ENCODE assay signal across 18 cellular contexts in the genomic region with DNA sequence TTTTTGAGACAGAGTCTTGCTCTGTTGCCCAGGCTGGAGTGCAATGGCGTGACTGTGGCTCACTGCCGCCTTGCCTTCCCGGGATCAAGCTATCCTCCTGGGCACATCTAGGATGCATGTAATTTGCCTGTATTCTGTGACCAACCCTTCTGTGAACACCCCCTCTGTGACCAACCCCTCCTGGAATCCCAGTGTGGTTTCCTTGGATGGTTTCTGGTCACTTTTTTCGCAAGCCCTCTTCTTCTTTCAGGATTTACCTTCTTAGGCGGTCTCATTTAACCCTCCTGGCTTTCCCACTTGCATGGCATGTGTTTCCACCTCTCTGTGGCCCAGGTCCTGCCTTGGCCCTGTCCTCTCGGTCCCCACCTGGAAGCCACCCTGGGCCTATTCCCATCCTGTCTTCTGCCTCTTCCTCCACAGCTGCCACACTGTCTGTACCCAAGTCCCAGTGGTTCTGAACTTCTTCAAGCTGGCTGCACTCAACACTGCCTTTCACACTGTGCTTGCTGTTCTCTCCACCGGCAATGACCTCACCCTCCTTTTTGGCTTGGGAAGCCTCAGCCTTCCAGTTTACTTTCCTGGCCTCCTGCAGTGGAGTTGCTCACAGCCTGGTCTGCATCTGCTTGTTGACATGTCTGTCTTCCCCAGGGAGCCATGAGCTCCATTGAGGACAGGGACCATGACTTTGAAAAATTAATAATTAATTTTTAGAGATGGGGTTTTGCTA. TPM values are rescaled to one million over a fixed set of nuclear protein-coding genes. Genes with fewer than 3 reads are reported as not detected.
DNase-seq lines count a peak whose midpoint lies in the region; ATAC-seq, FAIRE-seq and TF ChIP-seq lines count a peak whose summit lies in the region.
"Had no signal": no experiment of that assay in that cellular context is flagged by ENCODE, and none has a peak within 500 bp of the region (broad histone marks: within the 10 kb centered on the region; RNA-seq: fewer than 3 reads in every experiment).

No MANE protein-coding gene starts in this region.

- no peaks in the 10 kb centered on the region for H3K79me2 ChIP-seq in HepG2 (ENCODE audit: insufficient read depth, low read length)

- H3K36me3 ChIP-seq in HepG2 (replicated peaks in 1 of 2; ENCODE audit: control insufficient read depth in 1 of 2, insufficient read depth in 2 of 2, low read length in 2 of 2) = no peaks in the 10 kb centered on the region
- H3K36me3 ChIP-seq: SJCRH30, thoracic aorta had no signal

- TF ChIP-seq POLR2A in HepG2 (IDR thresholded peaks at IDR 0.05; ENCODE audit: insufficient read depth in 1 of 2, low read depth in 2 of 2, low read length in 2 of 2) = no peak

- DNase-seq in DMS53 treated with DMSO at 0.1 percent for 48 hours (lab: John Stamatoyannopoulos, UW; ENCODE audit: unreplicated experiment) (peak; percentile 74), NCI-H1092 treated with DMSO at 0.1 percent for 48 hours (lab: John Stamatoyannopoulos, UW) (peak; percentile 96), NCI-H774 (lab: John Stamatoyannopoulos, UW) (peak; percentile 81), HepG2 (ENCODE audit: low spot score) (no peak), CD1c-positive myeloid dendritic cell (ENCODE audit: extremely low spot score) (no peak), HuH-7 (ENCODE audit: low spot score) (no peak), putamen (ENCODE audit: low spot score) (no peak)
- no peak for DNase-seq in central memory CD4-positive, alpha-beta T cell
- DNase-seq: activated naive CD4-positive, alpha-beta T cell treated with Interleukin-2 at 50 U/mL for 16 hours; CD8-positive, alpha-beta memory T cell; HFFc6; hypothalamus; NCI-H526; SJCRH30 had no signal

- H3K4me3 ChIP-seq in HepG2 (replicated peaks in 1 of 3; ENCODE audit: insufficient read depth in 1 of 3, low read depth in 2 of 3, low read length in 3 of 3) = no peak overlapping the region
- H3K4me3 ChIP-seq: SJCRH30, thoracic aorta had no signal

- peaks cover 29% of the 10 kb centered on the region for H3K4me1 ChIP-seq in HepG2 (ENCODE audit: insufficient read depth, low read length)
- H3K4me1 ChIP-seq: SJCRH30 had no signal

- TF ChIP-seq CTCF in HepG2 (CRISPR knock-in tag; IDR thresholded peaks at IDR 0.05) = no peak

- H3K4me2 ChIP-seq in HepG2 (ENCODE audit: low read depth, low read length) = no peak overlapping the region

- ATAC-seq in HepG2 = no peak; the same call in 1 of the 3 replicates

- H3K9ac ChIP-seq in HepG2 (ENCODE audit: insufficient read depth, low read depth, low read length) = no peak overlapping the region

- WGBS in HepG2 (ENCODE audit: low lambda C conversion rate) = 87% methylated on average over 7 of the region's 7 CpGs

- H3K27me3 ChIP-seq in HepG2 (ENCODE audit: control insufficient read depth in 1 of 2, insufficient read depth in 2 of 2, low read length in 2 of 2) = no peaks in the 10 kb centered on the region
- H3K27me3 ChIP-seq: SJCRH30 had no signal

- no peaks in the 10 kb centered on the region for H4K20me1 ChIP-seq in HepG2 (ENCODE audit: insufficient read depth, low read length)

- in situ Hi-C loops in HepG2 (cut with HindIII; ENCODE audit: extremely low pct_ligation_motif_present, low pct_unique_long_range_greater_than_20kb) = no loop called here

- FAIRE-seq in HepG2 (lab: Jason Lieb, UNC) = no peak
- FAIRE-seq: bronchial epithelial cell, endothelial cell of umbilical vein, TTC549 had no signal

- no peak overlapping the region for H3K27ac ChIP-seq in HepG2 (ENCODE audit: extremely low read length, insufficient read depth, low read length)
- H3K27ac ChIP-seq: SJCRH30, thoracic aorta had no signal

- no peak overlapping the region for H2AFZ ChIP-seq in HepG2 (ENCODE audit: low read length)

- H3K9me3 ChIP-seq in HepG2 (ENCODE audit: low read length) = peaks cover 9% of the 10 kb centered on the region
- H3K9me3 ChIP-seq: SJCRH30, thoracic aorta had no signal

- BruUV-seq in HepG2 (replicated peaks; lab: Mats Ljungman, UMichigan) = no TSS peak

- no peak for TF ChIP-seq EP300 in HepG2 (IDR thresholded peaks at IDR 0.05; ENCODE audit: low read depth in 2 of 2, low read length in 2 of 2)
- TF ChIP-seq EP300 in HepG2 (CRISPR knock-in tag; IDR thresholded peaks at IDR 0.05; ENCODE audit: borderline replicate concordance) = no peak

- CTCF ChIA-PET in HepG2 (lab: Yijun Ruan, JAX; ENCODE audit: low intra/inter-chr PET ratio, low total read pairs) = no interaction called here

- POLR2A ChIA-PET in HepG2 (lab: Yijun Ruan, JAX) = no interaction called here

- intact Hi-C loops in HepG2 (cut with micrococcal nuclease; ENCODE audit: unreplicated experiment) = no loop called here

- no peak for TF ChIP-seq RAD21 in HepG2 (CRISPR knock-in tag; IDR thresholded peaks at IDR 0.05)

TF ChIP-seq in HepG2, 621 proteins besides CTCF, POLR2A, EP300 and RAD21:
- TF ChIP-seq ZNF121 (CRISPR knock-in tag; IDR thresholded peaks at IDR 0.05) = 0 out of 2 replicates have a peak, but pooled peaks have one; percentile 23
- TF ChIP-seq TAF1 (CRISPR knock-in tag; IDR thresholded peaks at IDR 0.05) = no peak
- no peak for TF ChIP-seq HIVEP1 (CRISPR knock-in tag; IDR thresholded peaks at IDR 0.05)

RNA-seq across cellular contexts. Expression of gene DISC1, which starts 57.0 kb away (rescaled TPM):
- total RNA-seq in HepG2 (2016; rRNA removed; fragmentation: Illumina TruSeq; extraction: Trizol) = 3.1 and 4.2 TPM in 2 replicates
- 3.2 and 3.7 TPM in 2 replicates for total RNA-seq in HepG2 (2016; cell fraction: cytosol; rRNA removed; fragmentation: Illumina TruSeq; extraction: Trizol; ENCODE audit: low read depth)
- 2.7 and 3.2 TPM in 2 replicates for total RNA-seq in HepG2 (2016; cell fraction: insoluble cytoplasmic fraction; rRNA removed; fragmentation: Illumina TruSeq; extraction: Trizol)
- 2.0 and 2.1 TPM in 2 replicates for total RNA-seq in HepG2 (2016; cell fraction: membrane; rRNA removed; fragmentation: Illumina TruSeq; extraction: Trizol)
- 11.7 and 13.7 TPM in 2 replicates for total RNA-seq in HepG2 (2016; cell fraction: nucleus; rRNA removed; fragmentation: Illumina TruSeq; extraction: Trizol)
- 4.0 and 4.6 TPM in 2 replicates for polyA plus RNA-seq in HepG2 (2011; rRNA removed)
- polyA plus RNA-seq in HepG2 (2011; cell fraction: cytosol; rRNA removed) = 2.4 and 2.6 TPM in 2 replicates
- polyA plus RNA-seq in HepG2 (2011; cell fraction: nucleus; rRNA removed) = 8.2 and 12.2 TPM in 2 replicates
- 1.7 and 1.9 TPM in 2 replicates for polyA plus RNA-seq in HepG2 (2012)
- polyA plus RNA-seq in HepG2 (2016; cell fraction: cytosol; fragmentation: Illumina TruSeq; extraction: Trizol; ENCODE audit: low read depth) = 0.10 and 0.16 TPM in 2 replicates
- polyA plus RNA-seq in HepG2 (2016; cell fraction: insoluble cytoplasmic fraction; fragmentation: Illumina TruSeq; extraction: Trizol; ENCODE audit: low read depth) = 1.5 and 1.7 TPM in 2 replicates
- 0.24 and 0.28 TPM in 2 replicates for polyA plus RNA-seq in HepG2 (2016; cell fraction: membrane; fragmentation: Illumina TruSeq; extraction: Trizol; ENCODE audit: low read depth)
- 2.9 and 3.5 TPM in 2 replicates for polyA plus RNA-seq in HepG2 (2016; cell fraction: nucleus; fragmentation: Illumina TruSeq; extraction: Trizol; ENCODE audit: insufficient read depth, low read depth)
- polyA minus RNA-seq in HepG2 (2011; rRNA and poly(A)+ RNA removed; ENCODE audit: low replicate concordance) = 0.05 and 38.4 TPM in 2 replicates
- polyA minus RNA-seq in HepG2 (2011; cell fraction: cytosol; rRNA and poly(A)+ RNA removed) = 4.8 and 5.2 TPM in 2 replicates
- 51.5 and 66.8 TPM in 2 replicates for polyA minus RNA-seq in HepG2 (2011; cell fraction: nucleus; rRNA and poly(A)+ RNA removed)

Comparison
In these comparisons a context has a peak if more than half of its experiments do, and no peak if none do; other contexts are left out.
1. DNase-seq: peak in DMS53 treated with DMSO at 0.1 percent for 48 hours (single experiment), NCI-H1092 treated with DMSO at 0.1 percent for 48 hours (single experiment) and NCI-H774 (single experiment); none in HepG2 (single experiment), CD1c-positive myeloid dendritic cell (single experiment), HuH-7 (single experiment), putamen (single experiment) and central memory CD4-positive, alpha-beta T cell (single experiment).